Comparison of ENCODE assay signal across 1 cellular context in the genomic region with DNA sequence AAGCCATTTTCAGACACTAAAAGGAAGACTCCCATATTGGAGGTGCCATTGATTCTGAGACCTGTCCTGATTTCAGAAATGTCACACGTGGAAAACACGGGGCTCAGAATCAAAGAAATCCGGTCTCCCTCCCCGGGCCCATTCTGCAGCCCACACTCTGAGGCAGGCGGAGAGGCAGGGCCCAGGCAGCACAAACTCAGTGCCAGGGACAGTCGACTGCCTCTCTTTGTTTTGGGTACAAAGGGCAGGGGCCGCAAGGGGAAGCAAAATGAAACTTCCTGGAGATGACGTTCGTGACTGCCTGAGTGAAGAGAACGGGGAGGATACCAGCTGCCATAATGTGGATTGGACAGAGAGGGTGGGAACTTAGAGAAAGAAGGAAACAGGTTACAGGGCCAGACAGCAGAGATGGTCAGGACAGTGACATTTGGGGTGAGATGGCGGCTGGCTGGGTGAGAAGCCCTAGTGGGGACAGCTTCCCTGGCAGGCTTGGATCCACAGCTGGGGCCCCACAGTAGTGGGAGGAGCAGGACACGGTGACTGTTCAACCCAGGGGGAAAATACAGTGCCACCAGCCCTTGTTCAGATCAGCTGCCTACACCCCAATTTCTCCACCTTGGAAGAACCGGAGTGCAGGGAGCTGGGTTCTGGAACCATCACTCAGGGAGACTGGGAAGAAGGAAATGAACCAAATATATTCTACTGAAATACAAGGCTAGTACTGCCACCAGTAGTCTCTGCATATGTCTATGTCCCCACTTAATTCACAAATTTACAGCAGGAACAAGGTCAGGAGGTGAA.
A peak's percentile ranks its signal among the peaks of the same experiment; 100 is the strongest.
TF ChIP-seq lines count a peak whose summit lies in the region.

No MANE protein-coding gene starts in this region.

TF ChIP-seq in liver, 16 proteins besides CTCF, POLR2A, EP300 and RAD21 (continued from another document):
- TF ChIP-seq GABPA (IDR thresholded peaks at IDR 0.05 in 1 of 2, conservative IDR thresholded peaks at IDR 0.05 in 1 of 2): peak in 1 of 2 donors; percentile 84
- TF ChIP-seq, protein P1, sequence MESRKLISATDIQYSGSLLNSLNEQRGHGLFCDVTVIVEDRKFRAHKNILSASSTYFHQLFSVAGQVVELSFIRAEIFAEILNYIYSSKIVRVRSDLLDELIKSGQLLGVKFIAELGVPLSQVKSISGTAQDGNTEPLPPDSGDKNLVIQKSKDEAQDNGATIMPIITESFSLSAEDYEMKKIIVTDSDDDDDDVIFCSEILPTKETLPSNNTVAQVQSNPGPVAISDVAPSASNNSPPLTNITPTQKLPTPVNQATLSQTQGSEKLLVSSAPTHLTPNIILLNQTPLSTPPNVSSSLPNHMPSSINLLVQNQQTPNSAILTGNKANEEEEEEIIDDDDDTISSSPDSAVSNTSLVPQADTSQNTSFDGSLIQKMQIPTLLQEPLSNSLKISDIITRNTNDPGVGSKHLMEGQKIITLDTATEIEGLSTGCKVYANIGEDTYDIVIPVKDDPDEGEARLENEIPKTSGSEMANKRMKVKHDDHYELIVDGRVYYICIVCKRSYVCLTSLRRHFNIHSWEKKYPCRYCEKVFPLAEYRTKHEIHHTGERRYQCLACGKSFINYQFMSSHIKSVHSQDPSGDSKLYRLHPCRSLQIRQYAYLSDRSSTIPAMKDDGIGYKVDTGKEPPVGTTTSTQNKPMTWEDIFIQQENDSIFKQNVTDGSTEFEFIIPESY (IDR thresholded peaks at IDR 0.05): no peak
- TF ChIP-seq, protein P2, sequence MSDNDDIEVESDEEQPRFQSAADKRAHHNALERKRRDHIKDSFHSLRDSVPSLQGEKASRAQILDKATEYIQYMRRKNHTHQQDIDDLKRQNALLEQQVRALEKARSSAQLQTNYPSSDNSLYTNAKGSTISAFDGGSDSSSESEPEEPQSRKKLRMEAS (IDR thresholded peaks at IDR 0.05): peak; percentile 60
- peak; percentile 13 for TF ChIP-seq NR2F2 (IDR thresholded peaks at IDR 0.05)
- peak; percentile 61 to 71 for TF ChIP-seq JUND (IDR thresholded peaks at IDR 0.05)
- TF ChIP-seq FOXA1 (IDR thresholded peaks at IDR 0.05): peak; percentile 40
- no peak for TF ChIP-seq TAF1 (conservative IDR thresholded peaks at IDR 0.05)
- TF ChIP-seq RXRA (IDR thresholded peaks at IDR 0.05): peak; percentile 81
- TF ChIP-seq, protein P3, sequence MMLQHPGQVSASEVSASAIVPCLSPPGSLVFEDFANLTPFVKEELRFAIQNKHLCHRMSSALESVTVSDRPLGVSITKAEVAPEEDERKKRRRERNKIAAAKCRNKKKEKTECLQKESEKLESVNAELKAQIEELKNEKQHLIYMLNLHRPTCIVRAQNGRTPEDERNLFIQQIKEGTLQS (IDR thresholded peaks at IDR 0.05): no peak
- TF ChIP-seq YY1 (IDR thresholded peaks at IDR 0.05): peak; percentile 94
- TF ChIP-seq HNF4G (IDR thresholded peaks at IDR 0.05): peak; percentile 94
- peak; percentile 99 for TF ChIP-seq SP1 (IDR thresholded peaks at IDR 0.05)
- TF ChIP-seq, protein P4, sequence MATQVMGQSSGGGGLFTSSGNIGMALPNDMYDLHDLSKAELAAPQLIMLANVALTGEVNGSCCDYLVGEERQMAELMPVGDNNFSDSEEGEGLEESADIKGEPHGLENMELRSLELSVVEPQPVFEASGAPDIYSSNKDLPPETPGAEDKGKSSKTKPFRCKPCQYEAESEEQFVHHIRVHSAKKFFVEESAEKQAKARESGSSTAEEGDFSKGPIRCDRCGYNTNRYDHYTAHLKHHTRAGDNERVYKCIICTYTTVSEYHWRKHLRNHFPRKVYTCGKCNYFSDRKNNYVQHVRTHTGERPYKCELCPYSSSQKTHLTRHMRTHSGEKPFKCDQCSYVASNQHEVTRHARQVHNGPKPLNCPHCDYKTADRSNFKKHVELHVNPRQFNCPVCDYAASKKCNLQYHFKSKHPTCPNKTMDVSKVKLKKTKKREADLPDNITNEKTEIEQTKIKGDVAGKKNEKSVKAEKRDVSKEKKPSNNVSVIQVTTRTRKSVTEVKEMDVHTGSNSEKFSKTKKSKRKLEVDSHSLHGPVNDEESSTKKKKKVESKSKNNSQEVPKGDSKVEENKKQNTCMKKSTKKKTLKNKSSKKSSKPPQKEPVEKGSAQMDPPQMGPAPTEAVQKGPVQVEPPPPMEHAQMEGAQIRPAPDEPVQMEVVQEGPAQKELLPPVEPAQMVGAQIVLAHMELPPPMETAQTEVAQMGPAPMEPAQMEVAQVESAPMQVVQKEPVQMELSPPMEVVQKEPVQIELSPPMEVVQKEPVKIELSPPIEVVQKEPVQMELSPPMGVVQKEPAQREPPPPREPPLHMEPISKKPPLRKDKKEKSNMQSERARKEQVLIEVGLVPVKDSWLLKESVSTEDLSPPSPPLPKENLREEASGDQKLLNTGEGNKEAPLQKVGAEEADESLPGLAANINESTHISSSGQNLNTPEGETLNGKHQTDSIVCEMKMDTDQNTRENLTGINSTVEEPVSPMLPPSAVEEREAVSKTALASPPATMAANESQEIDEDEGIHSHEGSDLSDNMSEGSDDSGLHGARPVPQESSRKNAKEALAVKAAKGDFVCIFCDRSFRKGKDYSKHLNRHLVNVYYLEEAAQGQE (IDR thresholded peaks at IDR 0.05): peak; percentile 89
- peak; percentile 42 for TF ChIP-seq FOXA2 (IDR thresholded peaks at IDR 0.05)
- TF ChIP-seq EGR1 (IDR thresholded peaks at IDR 0.05; ENCODE audit: low read depth in 2 of 2): peak in 1 of 2 donors; percentile 44
